Comparison of ENCODE assay signal across 27 cellular contexts in genomic region chr5:151784141-151784540, GRCh38. TPM values are rescaled to one million over a fixed set of nuclear protein-coding genes. Genes with fewer than 3 reads are reported as not detected.
DNase-seq lines count a peak whose midpoint lies in the region; ATAC-seq and TF ChIP-seq lines count a peak whose summit lies in the region.
"Had no signal": no experiment of that assay in that cellular context is flagged by ENCODE, and none has a peak within 500 bp of the region (broad histone marks: within the 10 kb centered on the region; RNA-seq: fewer than 3 reads in every experiment).

No MANE protein-coding gene starts in this region.

- H3K27ac ChIP-seq in cardiac muscle cell: peak overlapping the region; percentile 22
- H3K27ac ChIP-seq in left ventricle myocardium inferior (replicated peaks): no peak overlapping the region
- H3K27ac ChIP-seq: brain microvascular endothelial cell, testis had no signal

- peaks cover 97% of the 10 kb centered on the region for H4K20me1 ChIP-seq in Loucy (ENCODE audit: insufficient read depth, low read length, poor library complexity, severe bottlenecking)

- ATAC-seq in memory B cell (ENCODE audit: low read depth): no peak
- ATAC-seq: activated CD4-positive, CD25-positive, alpha-beta regulatory T cell treated with anti-CD3 and anti-CD28 coated beads, Interleukin-2, amount 50 U/mL, for 24 hours; activated T-cell treated with anti-CD3 and anti-CD28 coated beads, Interleukin-2, amount 50 U/mL, for 4 hours; sciatic nerve; stimulated activated naive B cell treated with anti-CD40 and anti-IgM and Interleukin-4, amounts not matched to agents 10 μg/mL and 1 μg/mL and 100 μg/mL, for 72 hours; T-helper 17 cell had no signal

- H3F3A ChIP-seq in Loucy (ENCODE audit: low read depth): no peaks in the 10 kb centered on the region

- H3K9me3 ChIP-seq in cardiac muscle cell (ENCODE audit: low read depth) (no peaks in the 10 kb centered on the region), left ventricle myocardium inferior (replicated peaks) (no peaks in the 10 kb centered on the region), Loucy (ENCODE audit: insufficient read depth, low read depth, low read length) (no peaks in the 10 kb centered on the region)
- H3K9me3 ChIP-seq: testis had no signal

- H3K9me2 ChIP-seq in Loucy (replicated peaks; ENCODE audit: low read depth, low read length): no peaks in the 10 kb centered on the region

- no peak for TF ChIP-seq CTCF in cardiac muscle cell (IDR thresholded peaks at IDR 0.05; ENCODE audit: low read depth, low read length)
- no peak for TF ChIP-seq CTCF in left ventricle myocardium inferior (IDR thresholded peaks at IDR 0.05; ENCODE audit: borderline replicate concordance)
- no peak for TF ChIP-seq CTCF in Loucy (conservative IDR thresholded peaks at IDR 0.05; ENCODE audit: low read length)

- intact Hi-C loops in left ventricle myocardium inferior (cut with micrococcal nuclease): no loop called here

- no peaks in the 10 kb centered on the region for H3K9me3 Mint-ChIP-seq in memory B cell
- H3K9me3 Mint-ChIP-seq: activated T-cell treated with anti-CD3 and anti-CD28 coated beads, Interleukin-2, amount 50 U/mL, for 4 hours; stimulated activated naive B cell treated with anti-CD40 and anti-IgM and Interleukin-4, amounts not matched to agents 10 μg/mL and 1 μg/mL and 100 μg/mL, for 72 hours had no signal

- peak overlapping the region; percentile 38 for H3K27ac Mint-ChIP-seq in memory B cell
- H3K27ac Mint-ChIP-seq: progenitor cell of endocrine pancreas; stimulated activated naive B cell treated with anti-CD40 and anti-IgM and Interleukin-4, amounts not matched to agents 10 μg/mL and 1 μg/mL and 100 μg/mL, for 72 hours had no signal

- H3K9ac ChIP-seq in Loucy (ENCODE audit: low read depth, low read length, poor library complexity, severe bottlenecking): no peak overlapping the region

- H3K27me3 Mint-ChIP-seq in memory B cell: no peaks in the 10 kb centered on the region
- H3K27me3 Mint-ChIP-seq: progenitor cell of endocrine pancreas; stimulated activated naive B cell treated with anti-CD40 and anti-IgM and Interleukin-4, amounts not matched to agents 10 μg/mL and 1 μg/mL and 100 μg/mL, for 72 hours; T-helper 17 cell had no signal

- H2AFZ ChIP-seq in Loucy (ENCODE audit: low read length): no peak overlapping the region

- H3K27me3 ChIP-seq in cardiac muscle cell: no peaks in the 10 kb centered on the region
- no peaks in the 10 kb centered on the region for H3K27me3 ChIP-seq in left ventricle myocardium inferior (ENCODE audit: low read depth)
- no peaks in the 10 kb centered on the region for H3K27me3 ChIP-seq in Loucy (ENCODE audit: insufficient read depth, low read length, poor library complexity, severe bottlenecking)
- H3K27me3 ChIP-seq: brain microvascular endothelial cell, testis had no signal

- DNase-seq in cardiac muscle cell (ENCODE audit: low read depth in 1 of 2, low spot score in 1 of 2) (peak in 1 of 2 donors; percentile 20), left ventricle myocardium inferior (no peak), memory B cell (ENCODE audit: low spot score in 2 of 2) (no peak), NCI-H345 treated with DMSO at 0.1 percent for 48 hours (lab: John Stamatoyannopoulos, UW; ENCODE audit: unreplicated experiment) (no peak), foreskin melanocyte (no peak), anterior cingulate cortex (lab: John Stamatoyannopoulos, UW) (no peak)
- DNase-seq: activated naive CD4-positive, alpha-beta T cell treated with Interleukin-2 at 50 U/mL for 16 hours; activated T-cell treated with anti-CD3 and anti-CD28 coated beads, Interleukin-2, amount 50 U/mL, for 4 hours; brain microvascular endothelial cell; effector CD8-positive, alpha-beta T cell; EL; erythroblast; Karpas-422; kidney glomerular epithelial cell; MV-4-11; NCI-H446 treated with DMSO at 0.1 percent for 48 hours; NCI-H82; RPMI8226; stimulated activated CD4-positive, alpha-beta T cell treated with anti-CD3 and anti-CD28 coated beads, Interleukin-4, amount 100 ng/mL, for 24 hours; stimulated activated naive B cell treated with anti-CD40 and anti-IgM and Interleukin-4, amounts not matched to agents 10 μg/mL and 1 μg/mL and 100 μg/mL, for 72 hours; T-helper 17 cell; testis had no signal

- H3K36me3 ChIP-seq in cardiac muscle cell: peaks cover 2% of the 10 kb centered on the region
- H3K36me3 ChIP-seq in left ventricle myocardium inferior: peaks cover 22% of the 10 kb centered on the region
- peaks cover 23% of the 10 kb centered on the region; the same call in 1 of the 2 replicates for H3K36me3 ChIP-seq in Loucy (ENCODE audit: insufficient read depth, low read length)

- peaks cover 31% of the 10 kb centered on the region for H3K4me1 ChIP-seq in cardiac muscle cell (ENCODE audit: low read depth)
- peaks cover 66% of the 10 kb centered on the region for H3K4me1 ChIP-seq in left ventricle myocardium inferior
- H3K4me1 ChIP-seq in Loucy (ENCODE audit: insufficient read depth, low read length, poor library complexity, severe bottlenecking): peaks cover 35% of the 10 kb centered on the region
- H3K4me1 ChIP-seq: testis had no signal

- peaks cover 100% of the 10 kb centered on the region for H3K79me2 ChIP-seq in Loucy (ENCODE audit: insufficient read depth, low read length)

- peak overlapping the region; percentile 8 for H3K4me3 Mint-ChIP-seq in memory B cell
- H3K4me3 Mint-ChIP-seq: activated T-cell treated with anti-CD3 and anti-CD28 coated beads, Interleukin-2, amount 50 U/mL, for 4 hours; stimulated activated naive B cell treated with anti-CD40 and anti-IgM and Interleukin-4, amounts not matched to agents 10 μg/mL and 1 μg/mL and 100 μg/mL, for 72 hours; T-helper 17 cell had no signal

- H3K4me1 Mint-ChIP-seq in memory B cell: peaks cover 30% of the 10 kb centered on the region

- H3K36me3 Mint-ChIP-seq in memory B cell: peaks cover 15% of the 10 kb centered on the region

- no peak overlapping the region for H3K4me3 ChIP-seq in cardiac muscle cell
- H3K4me3 ChIP-seq in left ventricle myocardium inferior: no peak overlapping the region
- peak overlapping the region; percentile 26 for H3K4me3 ChIP-seq in Loucy (ENCODE audit: low read length, poor library complexity, severe bottlenecking)
- H3K4me3 ChIP-seq: lung, testis had no signal

- peak overlapping the region; percentile 26 for H3K4me2 ChIP-seq in Loucy (ENCODE audit: low read depth, low read length, poor library complexity, severe bottlenecking)

RNA-seq across cellular contexts. Expression of gene G3BP1, which starts 12.4 kb away (rescaled TPM):
- total RNA-seq in cardiac muscle cell (66.9 and 97.0 TPM in 2 replicates), left ventricle myocardium inferior (95.0 TPM)
- polyA plus RNA-seq in cardiac muscle cell: 105 and 140 TPM in 2 replicates

RNA-seq across cellular contexts. Expression of gene ATOX1, which starts 25.7 kb away (rescaled TPM):
- total RNA-seq in cardiac muscle cell (68.2 and 168 TPM in 2 replicates), left ventricle myocardium inferior (65.4 TPM)
- polyA plus RNA-seq in cardiac muscle cell: 186 and 190 TPM in 2 replicates
